ENCODE assay signal across 8 cellular contexts in the genomic region with DNA sequence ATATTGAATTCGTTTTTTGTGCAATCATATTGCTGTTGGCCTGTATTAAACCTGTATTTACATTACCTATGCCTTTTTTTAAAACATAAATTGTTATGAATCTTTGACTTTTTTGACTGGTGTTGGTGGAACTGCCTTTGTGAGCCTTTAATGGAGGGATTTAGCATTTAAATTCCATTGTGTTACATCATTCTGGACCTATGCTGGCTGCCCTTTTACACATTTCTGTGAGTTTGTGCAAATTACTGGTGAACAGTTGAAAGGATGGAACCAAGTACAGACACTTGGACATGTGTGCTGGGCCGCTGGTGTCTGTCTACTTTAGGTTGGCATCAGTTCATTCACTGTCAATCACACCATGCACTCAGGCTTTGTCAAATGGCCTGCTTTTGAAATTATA. TPM values are rescaled to one million over a fixed set of nuclear protein-coding genes. Genes with fewer than 3 reads are reported as not detected.
A peak's percentile ranks its signal among the peaks of the same experiment; 100 is the strongest.
DNase-seq lines count a peak whose midpoint lies in the region; ATAC-seq and TF ChIP-seq lines count a peak whose summit lies in the region.

No MANE protein-coding gene starts in this region.

- no peak for TF ChIP-seq CTCF in right atrium auricular region (IDR thresholded peaks at IDR 0.05)

- H3K36me3 ChIP-seq in right atrium auricular region (no peaks in the 10 kb centered on the region), muscle layer of duodenum (ENCODE audit: control insufficient read depth in 1 of 2, insufficient read depth in 2 of 2, low read length in 2 of 2) (no peaks in the 10 kb centered on the region)

- intact Hi-C loops in cardiac septum (cut with DNase I): loop anchor here (5.0 kb wide), 3 partner anchors 136 to 196 kb away; no protein-coding TSS in a partner anchor

- no peak for DNase-seq in right atrium auricular region (ENCODE audit: low spot score)
- no peak for DNase-seq in cardiac septum (ENCODE audit: low spot score)
- no peak for DNase-seq in NCI-H187 treated with DMSO at 0.1 percent for 48 hours (lab: John Stamatoyannopoulos, UW)
- DNase-seq in amniotic stem cell (lab: John Stamatoyannopoulos, UW): no peak

- H3K9me3 ChIP-seq in right atrium auricular region (no peaks in the 10 kb centered on the region), muscle layer of duodenum (ENCODE audit: control insufficient read depth in 1 of 2, low read length in 2 of 2) (no peaks in the 10 kb centered on the region)

- H3K27ac ChIP-seq in right atrium auricular region (peak overlapping the region in 1 of 2 donors; percentile 91), cingulate gyrus (ENCODE audit: low read depth, low read length) (peak overlapping the region; percentile 50), muscle layer of duodenum (ENCODE audit: low read length) (peak overlapping the region; percentile 90)

- H3K27me3 ChIP-seq in right atrium auricular region (no peaks in the 10 kb centered on the region), muscle layer of duodenum (ENCODE audit: low read depth, low read length) (no peaks in the 10 kb centered on the region)

- H3K4me1 ChIP-seq in right atrium auricular region: peaks cover 0 to 77% of the 10 kb centered on the region in 2 donors
- peaks cover 31 to 32% of the 10 kb centered on the region in 2 donors for H3K4me1 ChIP-seq in muscle layer of duodenum (ENCODE audit: control insufficient read depth in 1 of 2, insufficient read depth in 2 of 2, low read length in 2 of 2)

- ATAC-seq in HG03342 (IDR thresholded peaks at IDR 0.05; ENCODE audit: unreplicated experiment) (no peak), GM19023 (IDR thresholded peaks at IDR 0.05; ENCODE audit: unreplicated experiment) (no peak)

- H3K4me3 ChIP-seq in right atrium auricular region: peak overlapping the region; percentile 92 to 99
- peak overlapping the region; percentile 71 to 77 for H3K4me3 ChIP-seq in muscle layer of duodenum (ENCODE audit: low read depth in 1 of 2, low read length in 2 of 2)

RNA-seq across cellular contexts. Expression of a gene that starts 3.4 kb away (rescaled TPM):
- total RNA-seq in right atrium auricular region (10 to 100 TPM; 15.8 to 22.2 TPM), cardiac septum (24.2 TPM)
